Comparison of ENCODE assay signal across 8 cellular contexts in the genomic region with DNA sequence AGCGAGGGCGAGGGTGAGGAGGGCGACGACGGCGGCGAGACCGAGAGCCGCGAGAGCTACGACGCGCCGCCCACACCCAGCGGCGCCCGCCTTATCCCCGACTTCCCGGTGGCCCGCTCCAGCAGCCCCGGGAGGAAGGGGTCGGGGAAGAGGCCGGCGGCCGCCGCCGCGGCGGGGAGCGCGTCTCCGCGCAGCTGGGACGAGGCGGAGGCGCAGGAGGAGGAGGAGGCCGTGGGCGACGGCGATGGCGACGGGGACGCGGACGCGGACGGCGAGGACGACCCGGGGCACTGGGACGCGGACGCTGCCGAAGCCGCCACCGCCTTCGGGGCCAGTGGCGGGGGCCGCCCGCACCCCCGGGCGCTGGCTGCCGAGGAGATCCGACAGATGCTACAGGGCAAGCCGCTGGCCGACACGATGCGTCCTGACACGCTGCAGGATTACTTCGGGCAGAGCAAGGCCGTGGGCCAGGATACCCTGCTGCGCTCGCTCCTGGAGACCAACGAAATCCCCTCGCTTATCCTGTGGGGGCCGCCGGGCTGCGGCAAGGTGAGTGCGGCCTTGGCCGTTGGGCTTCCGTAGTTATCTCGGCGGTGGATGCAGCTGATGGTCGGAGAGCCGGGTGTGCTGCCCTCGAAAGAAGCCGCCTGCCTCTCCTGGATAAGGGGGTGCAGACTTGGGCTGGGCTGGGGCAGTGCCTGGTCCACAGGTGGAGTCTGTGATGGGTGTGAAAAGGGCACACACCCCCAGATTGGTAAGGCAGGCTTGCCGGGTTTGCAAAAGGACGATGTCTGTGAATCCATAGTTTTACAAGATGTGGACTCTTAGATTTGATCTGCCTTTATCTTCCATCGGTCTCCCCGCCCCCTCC. TPM values are rescaled to one million over a fixed set of nuclear protein-coding genes. Genes with fewer than 3 reads are reported as not detected.
A peak's percentile ranks its signal among the peaks of the same experiment; 100 is the strongest.
DNase-seq lines count a peak whose midpoint lies in the region; ATAC-seq and TF ChIP-seq lines count a peak whose summit lies in the region.

No MANE protein-coding gene starts in this region.

- no peak for TF ChIP-seq POLR2A in spleen (IDR thresholded peaks at IDR 0.05)

- peak overlapping the region; percentile 85 for H3K4me3 ChIP-seq in AG09309 (ENCODE audit: control insufficient read depth, low read depth, low read length)
- peak overlapping the region; percentile 69 for H3K4me3 ChIP-seq in astrocyte of the cerebellum (ENCODE audit: low read depth, low read length)
- peak overlapping the region; percentile 92 for H3K4me3 ChIP-seq in iPS-18a (ENCODE audit: low read length)
- H3K4me3 ChIP-seq in spleen, result peak overlapping the region; percentile 73 to 96 (median 84)

- H3K9me3 ChIP-seq in iPS-18a (ENCODE audit: control insufficient read depth, low read depth, low read length) (no peaks in the 10 kb centered on the region), spleen (no peaks in the 10 kb centered on the region)

- H3K4me1 ChIP-seq in iPS-18a (ENCODE audit: control insufficient read depth, low read depth, low read length) (peaks cover 22% of the 10 kb centered on the region), spleen (peaks cover 33 to 64% (median 50%) of the 10 kb centered on the region in 6 donors)

- TF ChIP-seq CTCF in AG09309 (IDR thresholded peaks at IDR 0.05; ENCODE audit: control insufficient read depth, insufficient read depth, low read depth, low read length, missing control alignments), result no peak
- no peak for TF ChIP-seq CTCF in astrocyte of the cerebellum (IDR thresholded peaks at IDR 0.05; ENCODE audit: low read depth, low read length, missing control alignments)
- no peak for TF ChIP-seq CTCF in spleen (IDR thresholded peaks at IDR 0.05 in 8 of 11, conservative IDR thresholded peaks at IDR 0.05 in 3 of 11)

- peak overlapping the region; percentile 68 for H3K9ac ChIP-seq in iPS-18a (ENCODE audit: low read length)

- DNase-seq in AG09309 (ENCODE audit: low read depth), result no peak
- DNase-seq in RPMI8226, result peak; percentile 61
- DNase-seq in astrocyte of the cerebellum (ENCODE audit: low read depth), result no peak
- DNase-seq in spleen, result peak; percentile 93

- H3K27me3 ChIP-seq in iPS-18a (ENCODE audit: control insufficient read depth, insufficient read depth, low read length) (no peaks in the 10 kb centered on the region), spleen (replicated peaks in 1 of 7) (no peaks in the 10 kb centered on the region)

- intact Hi-C loops in spleen (cut with DNase I; ENCODE audit: low total_unique reads), result no loop called here

- ATAC-seq in GM18858 (IDR thresholded peaks at IDR 0.05; ENCODE audit: unreplicated experiment), result peak; percentile 15
- peak; percentile 22 for ATAC-seq in HG03039 (IDR thresholded peaks at IDR 0.05; ENCODE audit: unreplicated experiment)
- no peak for ATAC-seq in HG03139 (IDR thresholded peaks at IDR 0.05; ENCODE audit: unreplicated experiment)

- in situ Hi-C loops in astrocyte of the cerebellum (cut with HindIII; ENCODE audit: low sequenced_read_pairs), result no loop called here

- H3K36me3 ChIP-seq in iPS-18a (ENCODE audit: control insufficient read depth, low read depth, low read length) (no peaks in the 10 kb centered on the region), spleen (peaks cover 0 to 14% (median 3%) of the 10 kb centered on the region in 6 donors)

- H3K27ac ChIP-seq in iPS-18a (ENCODE audit: low read length) (no peak overlapping the region), spleen (peak overlapping the region; percentile 84 to 98 (median 96))

- WGBS in spleen, 5 donors, result 0 to 1% (median 0%) methylated on average over 20 to 91 of the region's 91 CpGs

RNA-seq across cellular contexts. Expression of a gene that starts 0.9 kb away (rescaled TPM):
- total RNA-seq in spleen, result 10 to 100 TPM; 31.4 to 39.9 (median 33.6) TPM
- polyA plus RNA-seq in spleen, result 10 to 100 TPM; 41.5 to 47.7 (median 44.2) TPM

RNA-seq across cellular contexts. Expression of a gene that starts 15.4 kb away (rescaled TPM):
- total RNA-seq in spleen, result 1 to 10 TPM in 4 of 7 donors, under 1 TPM in 3; 0.57 to 1.9 (median 1.2) TPM
- under 1 TPM; 0.21 to 0.76 (median 0.38) TPM for polyA plus RNA-seq in spleen

Comparison
In these comparisons a context has a peak if more than half of its experiments do, and no peak if none do; other contexts are left out.
1. DNase-seq: peak in RPMI8226 (single experiment) and spleen (single experiment); none in AG09309 (single experiment) and astrocyte of the cerebellum (single experiment).
2. Peak in every context shown above with its lines, with median percentiles within 50 percentile points of each other: H3K4me3 ChIP-seq.